Comparison of ENCODE assay signal across 8 cellular contexts in genomic region chr20:18255526-18255925, GRCh38.
"Had no signal": no experiment of that assay in that cellular context is flagged by ENCODE, and none has a peak within 500 bp of the region (broad histone marks: within the 10 kb centered on the region; RNA-seq: fewer than 3 reads in every experiment).

No MANE protein-coding gene starts in this region.

- H2AFZ ChIP-seq: GM23248 had no signal

- DNase-seq: GM23248, GOT3, H7, HFFc6 had no signal

- ATAC-seq: HCT116, HepG2 had no signal

- H3K9ac ChIP-seq: GM23248 had no signal

- H3K4me3 ChIP-seq: GM23248, HAP-1 had no signal

- H3K36me3 ChIP-seq: HAP-1 had no signal

- H3K9me3 ChIP-seq: HAP-1 had no signal

- H3K27ac ChIP-seq: GM23248, HL-60 had no signal

- H3K4me1 ChIP-seq: HAP-1 had no signal
